Comparison of ENCODE assay signal across 1 cellular context in the genomic region with DNA sequence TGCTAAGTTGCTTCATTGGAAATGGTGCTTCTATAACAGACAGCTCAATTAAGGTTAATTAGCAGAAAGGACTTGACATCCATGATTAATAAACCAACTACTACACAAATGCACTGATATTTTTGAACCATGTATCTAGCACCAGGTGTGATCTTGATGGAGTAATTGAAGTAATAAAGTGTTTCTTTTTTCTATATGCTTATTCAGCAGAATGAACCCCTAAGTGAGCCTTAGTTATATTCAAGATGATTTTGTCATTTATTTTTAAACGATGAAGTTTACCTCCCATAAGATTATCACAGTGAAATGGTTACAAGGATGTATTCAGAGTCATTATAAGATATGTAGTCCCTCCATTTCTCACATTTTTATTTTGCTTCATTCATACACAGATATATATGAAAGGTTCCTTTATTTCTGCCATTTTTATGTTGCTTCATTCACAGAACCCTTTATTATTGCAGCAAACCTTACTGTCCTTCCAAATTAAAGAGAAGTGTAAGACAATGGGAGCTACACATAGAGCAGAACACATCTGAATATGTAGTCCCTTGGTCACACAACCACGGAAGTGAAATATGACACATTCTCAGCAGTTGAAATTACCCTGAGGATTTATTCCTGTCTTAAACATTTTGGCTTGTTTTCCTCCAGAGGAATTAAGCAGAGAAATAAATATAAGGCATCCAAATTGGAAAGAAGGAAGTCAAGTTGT.
A peak's percentile ranks its signal among the peaks of the same experiment; 100 is the strongest.
TF ChIP-seq lines count a peak whose summit lies in the region.

No MANE protein-coding gene starts in this region.

TF ChIP-seq in IMR-90, 13 proteins besides CTCF, POLR2A, EP300 and RAD21:
- TF ChIP-seq, protein P1, sequence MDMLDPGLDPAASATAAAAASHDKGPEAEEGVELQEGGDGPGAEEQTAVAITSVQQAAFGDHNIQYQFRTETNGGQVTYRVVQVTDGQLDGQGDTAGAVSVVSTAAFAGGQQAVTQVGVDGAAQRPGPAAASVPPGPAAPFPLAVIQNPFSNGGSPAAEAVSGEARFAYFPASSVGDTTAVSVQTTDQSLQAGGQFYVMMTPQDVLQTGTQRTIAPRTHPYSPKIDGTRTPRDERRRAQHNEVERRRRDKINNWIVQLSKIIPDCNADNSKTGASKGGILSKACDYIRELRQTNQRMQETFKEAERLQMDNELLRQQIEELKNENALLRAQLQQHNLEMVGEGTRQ (IDR thresholded peaks at IDR 0.05; ENCODE audit: low read depth, low read length): no peak
- TF ChIP-seq MAFK (IDR thresholded peaks at IDR 0.05; ENCODE audit: low read depth, low read length): peak; percentile 52; the same call in 1 of the 2 replicates
